ENCODE assay signal across 17 cellular contexts in the genomic region with DNA sequence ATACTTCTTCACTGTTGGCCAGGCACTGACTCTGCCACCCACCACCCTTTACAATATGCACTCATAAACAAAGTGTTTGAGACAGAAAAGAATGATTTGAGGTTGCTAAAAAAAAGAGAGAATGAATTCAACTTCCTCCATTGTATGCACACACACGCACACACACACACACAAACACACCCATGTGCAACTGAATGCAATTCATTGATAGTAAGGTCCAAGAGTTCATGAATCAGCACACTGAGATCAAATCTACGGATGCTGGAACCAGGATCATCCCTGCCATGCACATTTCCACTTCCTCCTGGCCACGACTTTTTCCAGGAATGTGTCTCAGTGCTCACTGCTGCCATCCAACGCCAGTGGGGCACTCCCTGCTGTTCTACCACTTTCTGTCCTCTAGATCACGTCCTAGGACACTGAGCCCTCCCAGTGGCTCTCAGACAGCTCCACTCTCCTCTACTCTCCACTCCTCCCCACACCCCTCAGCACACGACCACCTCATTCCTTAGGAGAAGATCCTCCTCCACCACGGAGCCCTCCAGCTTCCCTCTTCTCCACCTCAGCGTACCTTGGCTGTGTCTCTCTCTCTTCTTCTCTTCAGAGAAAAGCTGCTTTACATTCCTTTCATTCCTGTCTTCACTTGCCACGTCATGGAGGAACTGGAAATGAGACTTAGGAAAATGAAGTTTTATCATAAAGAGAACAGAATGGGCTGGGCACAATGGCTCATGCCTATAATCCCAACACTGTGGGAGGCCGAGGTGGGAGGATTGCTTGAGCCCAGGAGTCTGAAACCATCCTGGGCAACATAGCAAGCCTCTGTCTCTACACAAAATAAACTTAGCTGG. TPM values are rescaled to one million over a fixed set of nuclear protein-coding genes. Genes with fewer than 3 reads are reported as not detected.
DNase-seq lines count a peak whose midpoint lies in the region; ATAC-seq and TF ChIP-seq lines count a peak whose summit lies in the region.
"Had no signal": no experiment of that assay in that cellular context is flagged by ENCODE, and none has a peak within 500 bp of the region (broad histone marks: within the 10 kb centered on the region; RNA-seq: fewer than 3 reads in every experiment).

No MANE protein-coding gene starts in this region.

- CTCF ChIA-PET in MCF 10A (lab: Yijun Ruan, JAX) = interaction anchor here (0.8 kb wide), 1 partner anchor 289 kb away, joined by 3 read pairs; no protein-coding TSS in a partner anchor

- peaks cover 15% of the 10 kb centered on the region for H3K4me1 Mint-ChIP-seq in MCF 10A (ENCODE audit: insufficient read depth, unreplicated experiment)
- H3K4me1 Mint-ChIP-seq in activated CD4-positive, alpha-beta T cell treated with anti-CD3 and anti-CD28 coated beads, Interleukin-2, amount 10 ng/mL, durations not matched to agents 24 days and 14 days = no peaks in the 10 kb centered on the region

- H3K27ac Mint-ChIP-seq in MCF 10A (ENCODE audit: low read depth, unreplicated experiment) = peak overlapping the region; percentile 4
- H3K27ac Mint-ChIP-seq in activated CD4-positive, alpha-beta T cell treated with anti-CD3 and anti-CD28 coated beads, Interleukin-2, amount 10 ng/mL, durations not matched to agents 24 days and 14 days = no peak overlapping the region
- H3K27ac Mint-ChIP-seq: activated T-helper 1 cell treated with anti-CD3 and anti-CD28 coated beads, Interleukin-12 subunit alpha, Interleukin-12 subunit beta, Interleukin-2, Interleukin-4 antibody, amounts not matched to agents 30 ng/mL and 10 ng/mL and 1 ng/mL, durations not matched to agents 14 hours and 24 hours and 36 hours had no signal

- H3K27me3 Mint-ChIP-seq in MCF 10A (ENCODE audit: insufficient read depth, unreplicated experiment) = no peaks in the 10 kb centered on the region
- peaks cover 3% of the 10 kb centered on the region for H3K27me3 Mint-ChIP-seq in activated CD4-positive, alpha-beta T cell treated with anti-CD3 and anti-CD28 coated beads, Interleukin-2, amount 10 ng/mL, durations not matched to agents 24 days and 14 days

- peak; percentile 40 for DNase-seq in MCF 10A (ENCODE audit: unreplicated experiment)
- no peak for DNase-seq in breast epithelium (ENCODE audit: low spot score in 2 of 2)
- peak; percentile 53 for DNase-seq in foreskin melanocyte
- no peak for DNase-seq in upper lobe of right lung
- DNase-seq in NCI-H2171 treated with DMSO at 0.1 percent for 48 hours (lab: John Stamatoyannopoulos, UW) = no peak
- DNase-seq in activated CD4-positive, alpha-beta T cell treated with anti-CD3 and anti-CD28 coated beads, Interleukin-2, amount 10 ng/mL, durations not matched to agents 24 days and 14 days = no peak
- no peak for DNase-seq in Right ventricle myocardium inferior (ENCODE audit: missing footprints)
- DNase-seq: activated CD4-positive, alpha-beta T cell treated with anti-CD3 and anti-CD28 coated beads for 4 hours; NCI-H1092; NCI-H774; sigmoid colon; thyroid gland had no signal

- H3K36me3 Mint-ChIP-seq in MCF 10A (ENCODE audit: insufficient read depth, unreplicated experiment) = no peaks in the 10 kb centered on the region
- no peaks in the 10 kb centered on the region for H3K36me3 Mint-ChIP-seq in activated CD4-positive, alpha-beta T cell treated with anti-CD3 and anti-CD28 coated beads, Interleukin-2, amount 10 ng/mL, durations not matched to agents 24 days and 14 days (ENCODE audit: low read depth)

- TF ChIP-seq CTCF in MCF 10A (IDR thresholded peaks at IDR 0.05; ENCODE audit: unreplicated experiment) (no peak), breast epithelium (IDR thresholded peaks at IDR 0.05) (no peak), upper lobe of right lung (IDR thresholded peaks at IDR 0.05) (no peak)

- H3K4me1 ChIP-seq in breast epithelium = no peaks in the 10 kb centered on the region
- no peaks in the 10 kb centered on the region for H3K4me1 ChIP-seq in upper lobe of right lung
- H3K4me1 ChIP-seq: esophagus muscularis mucosa, sigmoid colon had no signal

- H3K4me3 ChIP-seq in breast epithelium (no peak overlapping the region), upper lobe of right lung (no peak overlapping the region)
- H3K4me3 ChIP-seq: cardiac muscle cell, esophagus muscularis mucosa, sigmoid colon, thyroid gland had no signal

- H3K27me3 ChIP-seq in breast epithelium (no peaks in the 10 kb centered on the region), upper lobe of right lung (no peaks in the 10 kb centered on the region)
- H3K27me3 ChIP-seq: cardiac muscle cell, sigmoid colon, thyroid gland had no signal

- no TSS peak for BruUV-seq in MCF 10A (replicated peaks; lab: Mats Ljungman, UMichigan)

- H3K9me3 Mint-ChIP-seq in MCF 10A (ENCODE audit: unreplicated experiment) = peaks cover 16% of the 10 kb centered on the region
- peaks cover 12% of the 10 kb centered on the region for H3K9me3 Mint-ChIP-seq in activated CD4-positive, alpha-beta T cell treated with anti-CD3 and anti-CD28 coated beads, Interleukin-2, amount 10 ng/mL, durations not matched to agents 24 days and 14 days

- H3K36me3 ChIP-seq in breast epithelium = no peaks in the 10 kb centered on the region
- no peaks in the 10 kb centered on the region for H3K36me3 ChIP-seq in upper lobe of right lung
- H3K36me3 ChIP-seq: cardiac muscle cell, esophagus muscularis mucosa, sigmoid colon, thyroid gland had no signal

- intact Hi-C loops in MCF 10A (cut with micrococcal nuclease) = no loop called here
- intact Hi-C loops in breast epithelium (cut with DNase I; ENCODE audit: low total_unique reads) = no loop called here
- intact Hi-C loops in upper lobe of right lung (cut with DNase I) = no loop called here
- intact Hi-C loops in activated CD4-positive, alpha-beta T cell treated with anti-CD3 and anti-CD28 coated beads, Interleukin-2, amount 10 ng/mL, durations not matched to agents 24 days and 14 days (cut with micrococcal nuclease) = no loop called here
- intact Hi-C loops in Right ventricle myocardium inferior (cut with DNase I) = no loop called here

- H3K4me3 Mint-ChIP-seq in MCF 10A (ENCODE audit: unreplicated experiment) = peak overlapping the region; percentile 11
- no peak overlapping the region for H3K4me3 Mint-ChIP-seq in activated CD4-positive, alpha-beta T cell treated with anti-CD3 and anti-CD28 coated beads, Interleukin-2, amount 10 ng/mL, durations not matched to agents 24 days and 14 days
- H3K4me3 Mint-ChIP-seq: activated T-helper 1 cell treated with anti-CD3 and anti-CD28 coated beads, Interleukin-12 subunit alpha, Interleukin-12 subunit beta, Interleukin-2, Interleukin-4 antibody, amounts not matched to agents 30 ng/mL and 10 ng/mL and 1 ng/mL, durations not matched to agents 14 hours and 24 hours and 36 hours had no signal

- TF ChIP-seq POLR2A in breast epithelium (IDR thresholded peaks at IDR 0.05) = no peak

- POLR2A ChIA-PET in MCF 10A (lab: Yijun Ruan, JAX) = interaction anchor here (0.6 to 0.7 kb wide), 2 partner anchors 20 to 322 kb away, joined by 3 read pairs; no protein-coding TSS in a partner anchor

- H3K27ac ChIP-seq in breast epithelium (no peak overlapping the region), upper lobe of right lung (no peak overlapping the region)
- H3K27ac ChIP-seq: cardiac muscle cell, esophagus muscularis mucosa, sigmoid colon had no signal

- peak; percentile 84 for ATAC-seq in SK-N-SH treated with all-trans-retinoic acid at 6 μM for 48 hours
- ATAC-seq in upper lobe of right lung = peak; percentile 54
- no peak for ATAC-seq in Right ventricle myocardium inferior

- H3K9me3 ChIP-seq in breast epithelium (peaks cover 0 to 5% of the 10 kb centered on the region in 2 donors), upper lobe of right lung (no peaks in the 10 kb centered on the region)
- H3K9me3 ChIP-seq: esophagus muscularis mucosa, sigmoid colon, thyroid gland had no signal

TF ChIP-seq in SK-N-SH treated with all-trans-retinoic acid at 6 μM for 48 hours, 23 proteins besides CTCF, POLR2A, EP300 and RAD21 (continues in another document):
- TF ChIP-seq ZNF565 (CRISPR knock-in tag; conservative IDR thresholded peaks at IDR 0.05; ENCODE audit: low read depth) (no peak), BACH2 (CRISPR knock-in tag; IDR thresholded peaks at IDR 0.05; ENCODE audit: borderline replicate concordance) (no peak), OSR1 (CRISPR knock-in tag; IDR thresholded peaks at IDR 0.05) (no peak), GLIS3 (CRISPR knock-in tag; IDR thresholded peaks at IDR 0.05) (no peak), PPARA (CRISPR knock-in tag; IDR thresholded peaks at IDR 0.05; ENCODE audit: borderline replicate concordance) (no peak), ZC3H10 (CRISPR knock-in tag; IDR thresholded peaks at IDR 0.05) (no peak), RARB (CRISPR knock-in tag; IDR thresholded peaks at IDR 0.05) (no peak), TOX (CRISPR knock-in tag; IDR thresholded peaks at IDR 0.05; ENCODE audit: borderline replicate concordance) (no peak), ESRRG (CRISPR knock-in tag; IDR thresholded peaks at IDR 0.05) (no peak), CSDC2 (CRISPR knock-in tag; IDR thresholded peaks at IDR 0.05) (no peak), ZNF70 (CRISPR knock-in tag; IDR thresholded peaks at IDR 0.05) (no peak)
- TF ChIP-seq, protein P1, sequence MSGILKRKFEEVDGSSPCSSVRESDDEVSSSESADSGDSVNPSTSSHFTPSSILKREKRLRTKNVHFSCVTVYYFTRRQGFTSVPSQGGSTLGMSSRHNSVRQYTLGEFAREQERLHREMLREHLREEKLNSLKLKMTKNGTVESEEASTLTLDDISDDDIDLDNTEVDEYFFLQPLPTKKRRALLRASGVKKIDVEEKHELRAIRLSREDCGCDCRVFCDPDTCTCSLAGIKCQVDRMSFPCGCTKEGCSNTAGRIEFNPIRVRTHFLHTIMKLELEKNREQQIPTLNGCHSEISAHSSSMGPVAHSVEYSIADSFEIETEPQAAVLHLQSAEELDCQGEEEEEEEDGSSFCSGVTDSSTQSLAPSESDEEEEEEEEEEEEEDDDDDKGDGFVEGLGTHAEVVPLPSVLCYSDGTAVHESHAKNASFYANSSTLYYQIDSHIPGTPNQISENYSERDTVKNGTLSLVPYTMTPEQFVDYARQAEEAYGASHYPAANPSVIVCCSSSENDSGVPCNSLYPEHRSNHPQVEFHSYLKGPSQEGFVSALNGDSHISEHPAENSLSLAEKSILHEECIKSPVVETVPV (CRISPR knock-in tag; IDR thresholded peaks at IDR 0.05) = no peak

RNA-seq across cellular contexts. Expression of a gene that starts 12.0 kb away (rescaled TPM):
- not detected in 2 replicates for total RNA-seq in MCF 10A (2022)
- total RNA-seq in breast epithelium = 1 to 10 TPM in 1 of 3 donors, under 1 TPM in 1, not detected in 1; 0.88 to 2.3 TPM
- 9.6 TPM for total RNA-seq in upper lobe of right lung
- total RNA-seq in activated CD4-positive, alpha-beta T cell treated with anti-CD3 and anti-CD28 coated beads, Interleukin-2, amount 10 ng/mL, durations not matched to agents 24 days and 14 days = 0.09 TPM in 1 of 2 replicates, not detected in the other
- total RNA-seq in Right ventricle myocardium inferior = not detected
- total RNA-seq: cardiac muscle cell, esophagus muscularis mucosa, G401, sigmoid colon, thyroid gland had no signal

RNA-seq across cellular contexts. Expression of a gene that starts 12.2 kb away (rescaled TPM):
- total RNA-seq in MCF 10A (2022) (0.40 and 0.64 TPM in 2 replicates), breast epithelium (1 to 10 TPM in 2 of 3 donors, not detected in 1; 2.6 to 4.7 TPM), upper lobe of right lung (2.4 TPM), Right ventricle myocardium inferior (not detected)
- total RNA-seq in activated CD4-positive, alpha-beta T cell treated with anti-CD3 and anti-CD28 coated beads, Interleukin-2, amount 10 ng/mL, durations not matched to agents 24 days and 14 days = not detected in 2 replicates
- total RNA-seq: activated T-helper 1 cell treated with anti-CD3 and anti-CD28 coated beads, Interleukin-12 subunit alpha, Interleukin-12 subunit beta, Interleukin-2, Interleukin-4 antibody, amounts not matched to agents 30 ng/mL and 10 ng/mL and 1 ng/mL, durations not matched to agents 14 hours and 24 hours and 36 hours; cardiac muscle cell; esophagus muscularis mucosa; G401; sigmoid colon; thyroid gland had no signal

Comparison
In these comparisons a context has a peak if more than half of its experiments do, and no peak if none do; other contexts are left out.
1. DNase-seq: peak in MCF 10A (single experiment) and foreskin melanocyte (single experiment); none in breast epithelium (0 of 2), upper lobe of right lung (single experiment), NCI-H2171 treated with DMSO at 0.1 percent for 48 hours (single experiment), activated CD4-positive, alpha-beta T cell treated with anti-CD3 and anti-CD28 coated beads, Interleukin-2, amount 10 ng/mL, durations not matched to agents 24 days and 14 days (single experiment) and Right ventricle myocardium inferior (single experiment).